Comparison of ENCODE assay signal across 10 cellular contexts in the genomic region with DNA sequence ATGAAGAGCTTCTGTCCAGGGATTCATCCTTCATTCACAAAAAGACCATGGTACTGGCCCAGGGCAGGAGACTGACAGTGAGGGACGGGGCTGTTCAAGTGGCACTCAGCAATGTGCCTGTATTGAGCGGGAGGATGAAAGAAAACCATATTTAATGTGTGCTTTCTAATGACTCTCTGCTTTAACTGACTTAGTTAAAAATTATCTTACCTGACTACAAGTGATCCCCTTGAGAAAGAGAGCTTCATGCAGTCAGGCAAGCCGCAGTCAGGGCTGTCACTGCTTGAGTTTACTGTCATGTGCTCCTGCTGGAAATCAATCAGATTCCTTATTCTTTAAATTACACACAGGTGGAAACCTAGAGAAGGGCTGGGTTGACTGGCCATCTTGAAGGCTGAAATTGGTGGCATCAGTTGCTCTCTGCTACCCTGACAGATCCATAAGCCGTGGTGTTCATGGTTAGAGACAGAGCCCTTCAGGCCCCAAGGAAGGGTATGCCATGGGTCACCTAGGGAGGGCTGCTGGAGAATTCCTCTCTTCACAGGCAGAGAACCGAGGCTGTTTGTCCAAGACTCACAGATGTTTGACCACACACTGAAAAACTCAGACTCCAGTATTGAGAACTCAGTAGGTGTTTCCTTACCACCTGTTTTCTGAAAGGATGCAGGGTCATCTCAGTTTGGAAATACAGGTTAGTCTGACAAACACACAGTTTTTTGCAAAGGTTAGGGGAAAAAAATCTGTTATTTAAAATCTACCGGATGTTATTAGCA.
DNase-seq lines count a peak whose midpoint lies in the region; ATAC-seq and TF ChIP-seq lines count a peak whose summit lies in the region.
"Had no signal": no experiment of that assay in that cellular context is flagged by ENCODE, and none has a peak within 500 bp of the region (broad histone marks: within the 10 kb centered on the region; RNA-seq: fewer than 3 reads in every experiment).

No MANE protein-coding gene starts in this region.

- TF ChIP-seq CTCF in chondrocyte (IDR thresholded peaks at IDR 0.05), result no peak

- no peaks in the 10 kb centered on the region for H3K36me3 Mint-ChIP-seq in chondrocyte (ENCODE audit: low read depth)
- H3K36me3 Mint-ChIP-seq in stimulated activated memory B cell treated with anti-CD40 and anti-IgM and Interleukin-4, amounts not matched to agents 10 μg/mL and 1 μg/mL and 100 μg/mL, for 72 hours, result no peaks in the 10 kb centered on the region
- H3K36me3 Mint-ChIP-seq: naive thymus-derived CD4-positive, alpha-beta T cell had no signal

- DNase-seq in chondrocyte (ENCODE audit: low spot score), result no peak
- DNase-seq in NCI-H2107 (lab: John Stamatoyannopoulos, UW), result no peak
- no peak for DNase-seq in putamen (ENCODE audit: low spot score)
- DNase-seq in posterior cingulate gyrus, result no peak
- DNase-seq: activated CD8-positive, alpha-beta memory T cell treated with anti-CD3 and anti-CD28 coated beads, Interleukin-2, amount 50 U/mL, for 4 hours; naive thymus-derived CD4-positive, alpha-beta T cell; NCI-H1048 had no signal

- H3K9me3 Mint-ChIP-seq in chondrocyte (ENCODE audit: low read depth), result no peaks in the 10 kb centered on the region
- H3K9me3 Mint-ChIP-seq in stimulated activated memory B cell treated with anti-CD40 and anti-IgM and Interleukin-4, amounts not matched to agents 10 μg/mL and 1 μg/mL and 100 μg/mL, for 72 hours, result no peaks in the 10 kb centered on the region
- H3K9me3 Mint-ChIP-seq: naive thymus-derived CD4-positive, alpha-beta T cell had no signal

- H3K4me1 Mint-ChIP-seq in chondrocyte (ENCODE audit: low read depth), result peaks cover 90% of the 10 kb centered on the region
- peaks cover 91% of the 10 kb centered on the region for H3K4me1 Mint-ChIP-seq in stimulated activated memory B cell treated with anti-CD40 and anti-IgM and Interleukin-4, amounts not matched to agents 10 μg/mL and 1 μg/mL and 100 μg/mL, for 72 hours

- ATAC-seq in GM19351 (IDR thresholded peaks at IDR 0.05; ENCODE audit: unreplicated experiment) (peak; percentile 21), HG03095 (IDR thresholded peaks at IDR 0.05; ENCODE audit: unreplicated experiment) (peak; percentile 27)
- peak; percentile 1 for ATAC-seq in stimulated activated memory B cell treated with anti-CD40 and anti-IgM and Interleukin-4, amounts not matched to agents 10 μg/mL and 1 μg/mL and 100 μg/mL, for 72 hours
- ATAC-seq: naive thymus-derived CD4-positive, alpha-beta T cell had no signal

- peak overlapping the region; percentile 62 for H3K27ac Mint-ChIP-seq in chondrocyte (ENCODE audit: unreplicated experiment)
- peak overlapping the region; percentile 92 for H3K27ac Mint-ChIP-seq in stimulated activated memory B cell treated with anti-CD40 and anti-IgM and Interleukin-4, amounts not matched to agents 10 μg/mL and 1 μg/mL and 100 μg/mL, for 72 hours
- H3K27ac Mint-ChIP-seq: naive thymus-derived CD4-positive, alpha-beta T cell had no signal

- no peaks in the 10 kb centered on the region for H3K27me3 Mint-ChIP-seq in chondrocyte (ENCODE audit: low read depth)
- no peaks in the 10 kb centered on the region for H3K27me3 Mint-ChIP-seq in stimulated activated memory B cell treated with anti-CD40 and anti-IgM and Interleukin-4, amounts not matched to agents 10 μg/mL and 1 μg/mL and 100 μg/mL, for 72 hours

- intact Hi-C loops in posterior cingulate gyrus (cut with DNase I), result no loop called here

- no peak overlapping the region for H3K4me3 Mint-ChIP-seq in chondrocyte (ENCODE audit: unreplicated experiment)
- H3K4me3 Mint-ChIP-seq in stimulated activated memory B cell treated with anti-CD40 and anti-IgM and Interleukin-4, amounts not matched to agents 10 μg/mL and 1 μg/mL and 100 μg/mL, for 72 hours, result peak overlapping the region; percentile 65
- H3K4me3 Mint-ChIP-seq: naive thymus-derived CD4-positive, alpha-beta T cell had no signal
